23 cellular contexts compared by ENCODE assay signal in the genomic region with DNA sequence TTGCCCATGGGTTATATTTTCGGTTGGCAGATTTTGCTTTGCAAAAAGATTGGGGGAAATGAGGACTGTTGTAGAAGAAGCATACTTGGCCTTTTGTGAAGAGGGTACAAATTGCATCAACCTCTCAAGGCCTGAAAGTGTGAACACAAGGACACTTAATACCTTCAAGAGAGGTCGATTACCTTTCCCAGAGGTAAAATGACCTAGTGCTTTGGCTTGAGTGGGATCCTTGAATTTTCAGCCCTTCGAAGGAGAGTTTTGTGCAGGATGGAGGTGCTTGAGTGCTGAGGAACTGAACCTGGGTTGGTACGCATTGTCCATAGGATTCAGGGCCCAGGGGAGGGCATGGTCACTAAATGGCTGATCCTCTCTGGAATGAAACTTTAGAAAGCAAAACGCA.
"Had no signal": no experiment of that assay in that cellular context is flagged by ENCODE, and none has a peak within 500 bp of the region (broad histone marks: within the 10 kb centered on the region; RNA-seq: fewer than 3 reads in every experiment).

No MANE protein-coding gene starts in this region.

- H3K4me1 ChIP-seq: neural progenitor cell, parathyroid adenoma, right lobe of liver, tibial nerve, uterus had no signal

- H2AFZ ChIP-seq: neural progenitor cell, parathyroid adenoma had no signal

- H3K4me3 ChIP-seq: dorsolateral prefrontal cortex, neural progenitor cell, right lobe of liver, thoracic aorta, tibial nerve, uterus had no signal

- H3K79me2 ChIP-seq: parathyroid adenoma had no signal

- H3K4me2 ChIP-seq: neural progenitor cell had no signal

- DNase-seq: dorsolateral prefrontal cortex; effector CD4-positive, alpha-beta T cell; hypothalamus; immature natural killer cell; islet precursor cell; kidney glomerular epithelial cell; left colon; left ventricle myocardium superior; mesendoderm; midbrain; naive thymus-derived CD4-positive, alpha-beta T cell; right lobe of liver; stimulated activated CD4-positive, alpha-beta T cell treated with anti-CD3 and anti-CD28 coated beads, Interleukin-15, amount 100 ng/mL, for 24 hours; stimulated activated CD4-positive, alpha-beta T cell treated with anti-CD3 and anti-CD28 coated beads, Interleukin-2, amount 100 ng/mL, for 48 hours; stimulated activated naive B cell treated with anti-CD40 and anti-IgM and Interleukin-4, amounts not matched to agents 10 μg/mL and 1 μg/mL and 100 μg/mL, for 72 hours; uterus had no signal

- FAIRE-seq: frontal cortex, small intestine had no signal

- H3K9me3 ChIP-seq: right lobe of liver, thoracic aorta, tibial nerve, upper lobe of left lung, uterus had no signal

- H3K27ac ChIP-seq: dorsolateral prefrontal cortex, neural progenitor cell, parathyroid adenoma, right lobe of liver, thoracic aorta, tibial nerve, uterus had no signal

- ATAC-seq: left colon; left ventricle myocardium superior; naive thymus-derived CD4-positive, alpha-beta T cell; right lobe of liver; stimulated activated naive B cell treated with anti-CD40 and anti-IgM and Interleukin-4, amounts not matched to agents 10 μg/mL and 1 μg/mL and 100 μg/mL, for 72 hours had no signal

- H3K9ac ChIP-seq: neural progenitor cell, parathyroid adenoma had no signal

- H3K27me3 ChIP-seq: neural progenitor cell, right lobe of liver, tibial nerve, upper lobe of left lung, uterus had no signal

- H3K36me3 ChIP-seq: neural progenitor cell, right lobe of liver, thoracic aorta, tibial nerve, upper lobe of left lung, uterus had no signal
